Comparison of ENCODE assay signal across 1 cellular context in genomic region chr1:76256289-76257223, GRCh38.
TF ChIP-seq lines count a peak whose summit lies in the region.

No MANE protein-coding gene starts in this region.

TF ChIP-seq in HEK293, 187 proteins besides CTCF, POLR2A, EP300 and RAD21 (continued from another document):
- TF ChIP-seq KLF10 (tag by site-specific recombination; IDR thresholded peaks at IDR 0.05) (0 out of 2 replicates have a peak, but pooled peaks have one; percentile 9), ZNF501 (tag by site-specific recombination; IDR thresholded peaks at IDR 0.05) (no peak), ZNF280C (tag by site-specific recombination; IDR thresholded peaks at IDR 0.05) (no peak), OSR2 (tag by site-specific recombination; IDR thresholded peaks at IDR 0.05) (peak; percentile 74), ZNF677 (tag by site-specific recombination; IDR thresholded peaks at IDR 0.05) (no peak)
